29 cellular contexts compared by ENCODE assay signal in genomic region chr14:73594491-73594890, GRCh38. TPM values are rescaled to one million over a fixed set of nuclear protein-coding genes. Genes with fewer than 3 reads are reported as not detected.
"Had no signal": no experiment of that assay in that cellular context is flagged by ENCODE, and none has a peak within 500 bp of the region (broad histone marks: within the 10 kb centered on the region; RNA-seq: fewer than 3 reads in every experiment).

No MANE protein-coding gene starts in this region.

- H3K36me3 ChIP-seq: colonic mucosa, esophagus squamous epithelium, gastrocnemius medialis, heart right ventricle, left lung, lower lobe of right lung had no signal

- H3K4me1 ChIP-seq: colonic mucosa, gastrocnemius medialis had no signal

- H3K4me3 ChIP-seq: colonic mucosa, esophagus squamous epithelium, gastrocnemius medialis, heart right ventricle, left lung, lower lobe of right lung, mucosa of descending colon had no signal

- H3K27me3 Mint-ChIP-seq: effector memory CD8-positive, alpha-beta T cell had no signal

- ATAC-seq: effector memory CD8-positive, alpha-beta T cell; esophagus mucosa; gastrocnemius medialis; heart right ventricle; left cardiac atrium; left lung; left ventricle myocardium superior; lower lobe of right lung; mucosa of descending colon had no signal

- H3K9me3 ChIP-seq: colonic mucosa, esophagus squamous epithelium, gastrocnemius medialis, heart right ventricle, left lung, lower lobe of right lung, mucosa of descending colon had no signal

- DNase-seq: colonic mucosa; cortex of kidney; effector CD8-positive, alpha-beta T cell; effector memory CD8-positive, alpha-beta T cell; endodermal cell; erythroblast; esophagus squamous epithelium; foreskin fibroblast; foreskin melanocyte; gastrocnemius medialis; glutamatergic neuron; heart right ventricle; hippocampal formation; left cardiac atrium; left lung; left ventricle myocardium superior; lower lobe of right lung; mesenchymal stem cell; mucosa of descending colon had no signal

- H3K27ac Mint-ChIP-seq: dendritic cell treated with granulocyte-macrophage colony-stimulating factor and Interleukin-4, amounts not matched to agents 40 ng/mL and 50 ng/mL, for 4 days; effector memory CD8-positive, alpha-beta T cell; endodermal cell; mesothelial cell of epicardium had no signal

- H3K4me3 Mint-ChIP-seq: dendritic cell treated with granulocyte-macrophage colony-stimulating factor and Interleukin-4, amounts not matched to agents 40 ng/mL and 50 ng/mL, for 4 days; effector memory CD8-positive, alpha-beta T cell; endodermal cell had no signal

- H3K27me3 ChIP-seq: colonic mucosa, esophagus squamous epithelium, gastrocnemius medialis, heart right ventricle had no signal

- H3K27ac ChIP-seq: colonic mucosa, epithelial cell of prostate, esophagus squamous epithelium, gastrocnemius medialis, heart right ventricle, left lung, lower lobe of right lung had no signal

- H3K9me3 Mint-ChIP-seq: dendritic cell treated with granulocyte-macrophage colony-stimulating factor and Interleukin-4, amounts not matched to agents 40 ng/mL and 50 ng/mL, for 4 days; effector memory CD8-positive, alpha-beta T cell; mesothelial cell of epicardium had no signal

- H3K4me1 Mint-ChIP-seq: endodermal cell, mesothelial cell of epicardium had no signal

RNA-seq across cellular contexts. Expression of gene ACOT6, which starts 17.8 kb away (rescaled TPM):
- total RNA-seq: colonic mucosa, dermis microvascular lymphatic vessel endothelial cell, endodermal cell, esophagus mucosa, esophagus squamous epithelium, gastrocnemius medialis, glomerular endothelial cell, heart right ventricle, kidney epithelial cell, left cardiac atrium, left lung, left ventricle myocardium superior, lower lobe of right lung, mesenteric fat pad, mesothelial cell of epicardium, mucosa of descending colon, myocyte had no signal
- polyA plus RNA-seq: heart right ventricle, keratinocyte had no signal

RNA-seq across cellular contexts. Expression of gene HEATR4, which starts 35.7 kb away (rescaled TPM):
- total RNA-seq: dermis microvascular lymphatic vessel endothelial cell, glomerular endothelial cell, kidney epithelial cell had no signal
